ENCODE assay signal across 11 cellular contexts in the genomic region with DNA sequence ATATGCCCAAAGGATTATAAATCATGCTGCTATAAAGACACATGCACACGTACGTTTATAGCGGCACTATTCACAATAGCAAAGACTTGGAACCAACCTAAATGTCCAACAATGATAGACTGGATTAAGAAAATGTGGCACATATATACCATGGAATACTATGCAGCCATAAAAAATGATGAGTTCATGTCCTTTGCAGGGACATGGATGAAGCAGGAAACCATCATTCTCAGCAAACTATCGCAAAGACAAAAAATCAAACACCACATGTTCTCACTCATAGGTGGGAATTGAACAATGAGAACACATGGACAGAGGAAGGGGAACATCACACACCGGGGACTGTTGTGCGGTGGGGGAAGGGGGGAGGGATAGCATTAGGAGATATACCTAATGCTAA. TPM values are rescaled to one million over a fixed set of nuclear protein-coding genes. Genes with fewer than 3 reads are reported as not detected.
"Had no signal": no experiment of that assay in that cellular context is flagged by ENCODE, and none has a peak within 500 bp of the region (broad histone marks: within the 10 kb centered on the region; RNA-seq: fewer than 3 reads in every experiment).

No MANE protein-coding gene starts in this region.

RNA-seq across cellular contexts. Expression of a gene that starts 51.3 kb away (rescaled TPM):
- total RNA-seq: activated CD4-positive, alpha-beta memory T cell treated with anti-CD3 and anti-CD28 coated beads for 36 hours; activated CD4-positive, alpha-beta memory T cell treated with anti-CD3 and anti-CD28 coated beads, Interleukin-2, amount 10 ng/mL, durations not matched to agents 7 days and 5 days; activated CD4-positive, alpha-beta T cell treated with anti-CD3 and anti-CD28 coated beads for 36 hours; activated CD4-positive, alpha-beta T cell treated with anti-CD3 and anti-CD28 coated beads, Interleukin-2, amount 10 ng/mL, durations not matched to agents 24 days and 14 days; activated CD4-positive, alpha-beta T cell treated with anti-CD3 and anti-CD28 coated beads, Interleukin-2, amount 10 ng/mL, durations not matched to agents 7 days and 5 days; activated CD8-positive, alpha-beta memory T cell treated with anti-CD3 and anti-CD28 coated beads for 36 hours; activated CD8-positive, alpha-beta memory T cell treated with anti-CD3 and anti-CD28 coated beads, Interleukin-2, amount 10 ng/mL, durations not matched to agents 7 days and 5 days; activated CD8-positive, alpha-beta T cell treated with anti-CD3 and anti-CD28 coated beads for 36 hours; activated CD8-positive, alpha-beta T cell treated with anti-CD3 and anti-CD28 coated beads, Interleukin-2, amount 10 ng/mL, durations not matched to agents 7 days and 5 days; T-helper 1 cell treated with Interleukin-12 subunit alpha and Interleukin-12 subunit beta and Interleukin-4 antibody, amounts not matched to agents 30 ng/mL and 1 ng/mL, for 36 hours; T-helper 2 cell treated with Interferon-gamma antibody and Interleukin-4, amounts not matched to agents 100 ng/mL and 5 ng/mL, for 36 hours had no signal
